Comparison of ENCODE assay signal across 8 cellular contexts in the genomic region with DNA sequence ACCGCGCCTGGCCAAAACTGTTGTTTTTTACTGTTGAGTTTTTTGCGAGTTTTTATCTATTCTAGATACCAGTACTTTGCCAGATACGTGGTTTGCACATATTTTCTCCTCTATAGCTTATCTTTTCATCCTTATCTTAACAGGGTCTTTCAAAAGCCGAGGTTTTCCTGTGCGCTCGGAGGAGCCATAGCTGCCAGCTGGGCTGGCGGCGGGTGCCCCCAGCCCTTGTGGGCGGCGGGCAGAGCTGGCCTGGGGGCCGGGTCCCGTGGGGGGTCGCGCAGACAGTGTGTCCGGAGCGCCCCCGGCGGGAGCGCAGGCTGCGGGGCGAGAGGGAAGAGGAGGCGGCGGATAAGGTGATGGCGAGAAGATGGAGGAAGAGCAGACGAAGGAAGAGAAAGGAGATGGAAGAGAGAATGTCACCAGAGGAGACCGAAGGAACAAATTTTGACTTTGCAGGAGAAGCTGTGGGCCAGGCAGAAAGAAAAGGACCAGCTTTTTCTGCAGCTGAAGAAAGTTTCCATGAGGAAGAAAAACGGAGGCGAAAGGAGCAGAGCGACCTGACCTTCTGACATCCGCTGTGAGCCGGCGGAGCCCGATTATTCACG.
DNase-seq lines count a peak whose midpoint lies in the region; ATAC-seq and TF ChIP-seq lines count a peak whose summit lies in the region.

No MANE protein-coding gene starts in this region.

- H3K9me3 Mint-ChIP-seq in nephron = no peaks in the 10 kb centered on the region

- H3K27ac Mint-ChIP-seq in nephron = no peak overlapping the region

- DNase-seq in DMS53 (lab: John Stamatoyannopoulos, UW) (peak; percentile 53), HL-60 (ENCODE audit: low read depth in 1 of 2, low spot score in 1 of 2) (no peak), coronary artery (ENCODE audit: low spot score) (no peak), SIG-M5 treated with dmso at 0.1 percent for 504 hours (lab: John Stamatoyannopoulos, UW; ENCODE audit: unreplicated experiment) (no peak), NCI-H1694 treated with DMSO at 0.1 percent for 48 hours (lab: John Stamatoyannopoulos, UW) (no peak)

- ATAC-seq in GM19463 (IDR thresholded peaks at IDR 0.05; ENCODE audit: unreplicated experiment) (peak; percentile 22), GM21737 (IDR thresholded peaks at IDR 0.05; ENCODE audit: unreplicated experiment) (no peak)

- H3K27me3 Mint-ChIP-seq in nephron (ENCODE audit: low read depth) = peaks cover 19% of the 10 kb centered on the region

- H3K27me3 ChIP-seq in HL-60 (ENCODE audit: insufficient read depth, poor library complexity, severe bottlenecking) = no peaks in the 10 kb centered on the region

- peak overlapping the region; percentile 38 for H3K4me3 ChIP-seq in HL-60 (replicated peaks; ENCODE audit: insufficient read depth, low read length)
- peak overlapping the region; percentile 83 for H3K4me3 ChIP-seq in coronary artery

- H3K27ac ChIP-seq in HL-60 (replicated peaks) (peak overlapping the region; percentile 52), coronary artery (peak overlapping the region; percentile 32 to 67)

- H3K36me3 Mint-ChIP-seq in nephron (ENCODE audit: low read depth) = no peaks in the 10 kb centered on the region

- H3K4me3 Mint-ChIP-seq in nephron = peak overlapping the region in 2 of 3 experiments; percentile 19 to 27

- no peak for TF ChIP-seq CTCF in HL-60 (IDR thresholded peaks at IDR 0.05; ENCODE audit: insufficient read depth, low read length)
- TF ChIP-seq CTCF in coronary artery (IDR thresholded peaks at IDR 0.05) = no peak
- TF ChIP-seq CTCF in nephron (IDR thresholded peaks at IDR 0.05; ENCODE audit: unreplicated experiment in 3 of 3) = no peak

- no peaks in the 10 kb centered on the region for H3K4me1 Mint-ChIP-seq in nephron
